Comparison of ENCODE assay signal across 9 cellular contexts in the genomic region with DNA sequence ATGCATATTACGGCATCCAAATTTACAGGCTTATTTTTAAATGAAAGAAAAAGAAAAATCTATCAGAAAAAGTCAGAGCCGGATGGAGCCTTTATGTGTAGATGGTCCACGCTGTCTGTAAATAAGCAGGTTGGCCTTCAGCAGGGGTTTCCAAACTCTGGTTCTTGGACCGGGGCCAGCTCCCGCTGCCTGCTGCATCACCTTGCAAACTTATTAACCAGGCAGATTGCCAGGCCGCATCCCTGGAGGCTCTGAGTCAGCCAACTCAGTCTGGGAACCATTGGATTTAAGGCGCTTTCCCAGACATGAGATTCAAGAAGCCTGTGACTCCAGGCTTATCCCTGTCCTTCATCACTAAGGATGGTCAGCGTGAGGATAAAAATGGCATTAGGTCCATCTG.
DNase-seq lines count a peak whose midpoint lies in the region; ATAC-seq and TF ChIP-seq lines count a peak whose summit lies in the region.
"Had no signal": no experiment of that assay in that cellular context is flagged by ENCODE, and none has a peak within 500 bp of the region (broad histone marks: within the 10 kb centered on the region; RNA-seq: fewer than 3 reads in every experiment).

No MANE protein-coding gene starts in this region.

- no peaks in the 10 kb centered on the region for H3K36me3 ChIP-seq in ascending aorta
- H3K36me3 ChIP-seq: HAP-1 had no signal

- no peaks in the 10 kb centered on the region for H3K9me3 ChIP-seq in ascending aorta
- H3K9me3 ChIP-seq: HAP-1 had no signal

- H3K4me3 ChIP-seq in AG10803 (ENCODE audit: low read length): no peak overlapping the region
- no peak overlapping the region for H3K4me3 ChIP-seq in ascending aorta
- H3K4me3 ChIP-seq in coronary artery: no peak overlapping the region
- H3K4me3 ChIP-seq: HAP-1 had no signal

- intact Hi-C loops in ascending aorta (cut with DNase I): no loop called here

- no peaks in the 10 kb centered on the region for H3K4me1 ChIP-seq in ascending aorta
- H3K4me1 ChIP-seq: HAP-1 had no signal

- ATAC-seq in SK-N-SH treated with all-trans-retinoic acid at 6 μM for 48 hours: peak; percentile 80
- ATAC-seq in HG03196 (IDR thresholded peaks at IDR 0.05; ENCODE audit: unreplicated experiment): no peak
- no peak for ATAC-seq in HG03457 (IDR thresholded peaks at IDR 0.05; ENCODE audit: unreplicated experiment)

- DNase-seq in AG10803 (ENCODE audit: low read depth): peak; percentile 47
- DNase-seq in NCI-H1417 treated with DMSO at 0.1 percent for 48 hours (lab: John Stamatoyannopoulos, UW): peak; percentile 17
- peak; percentile 73 for DNase-seq in islet precursor cell
- no peak for DNase-seq in ascending aorta (ENCODE audit: low spot score in 2 of 2)
- no peak for DNase-seq in coronary artery (ENCODE audit: low spot score)

- H3K27ac ChIP-seq in ascending aorta (no peak overlapping the region), coronary artery (no peak overlapping the region)

- TF ChIP-seq CTCF in AG10803 (conservative IDR thresholded peaks at IDR 0.05; ENCODE audit: low read length) (no peak), ascending aorta (IDR thresholded peaks at IDR 0.05) (no peak), coronary artery (IDR thresholded peaks at IDR 0.05) (no peak)

- no peaks in the 10 kb centered on the region for H3K27me3 ChIP-seq in ascending aorta

TF ChIP-seq in SK-N-SH treated with all-trans-retinoic acid at 6 μM for 48 hours, 23 proteins besides CTCF, POLR2A, EP300 and RAD21:
- TF ChIP-seq ZFP3 (CRISPR knock-in tag; IDR thresholded peaks at IDR 0.05): no peak
- TF ChIP-seq ZC3H10 (CRISPR knock-in tag; IDR thresholded peaks at IDR 0.05): 0 out of 2 replicates have a peak, but pooled peaks have one; percentile 35
- TF ChIP-seq ESRRG (CRISPR knock-in tag; IDR thresholded peaks at IDR 0.05): no peak
- peak; percentile 51 for TF ChIP-seq ISL1 (CRISPR knock-in tag; IDR thresholded peaks at IDR 0.05)

Comparison
In these comparisons a context has a peak if more than half of its experiments do, and no peak if none do; other contexts are left out.
1. DNase-seq: peak in AG10803 (single experiment), NCI-H1417 treated with DMSO at 0.1 percent for 48 hours (single experiment) and islet precursor cell (single experiment); none in ascending aorta (0 of 2) and coronary artery (single experiment).